In genomic region chr5:141926434-141926833, GRCh38 we compare ENCODE assay signal across 1 cellular context.
TF ChIP-seq lines count a peak whose summit lies in the region.

No MANE protein-coding gene starts in this region.

TF ChIP-seq in K562, 482 proteins besides CTCF, POLR2A, EP300 and RAD21:
- TF ChIP-seq NR2C1 (IDR thresholded peaks at IDR 0.05) (no peak), NR2C1 (tag; IDR thresholded peaks at IDR 0.05) (no peak), CBX2 (IDR thresholded peaks at IDR 0.05; ENCODE audit: insufficient read depth, low read length, poor library complexity, severe bottlenecking) (no peak), POLR2AphosphoS5 (IDR thresholded peaks at IDR 0.05; ENCODE audit: control insufficient read depth, insufficient read depth, low read depth, low read length) (no peak), CREB5 (CRISPR knock-in tag; IDR thresholded peaks at IDR 0.05) (no peak), BHLHE40 (IDR thresholded peaks at IDR 0.05; ENCODE audit: low read length) (no peak), ZNF507 (tag; conservative IDR thresholded peaks at IDR 0.05) (no peak), TEAD4 (IDR thresholded peaks at IDR 0.05; ENCODE audit: low read length) (no peak), TEAD4 (CRISPR knock-in tag; IDR thresholded peaks at IDR 0.05; ENCODE audit: borderline replicate concordance) (no peak), KHSRP (IDR thresholded peaks at IDR 0.05) (no peak), ZNF717 (CRISPR knock-in tag; IDR thresholded peaks at IDR 0.05) (no peak), ZNF766 (CRISPR knock-in tag; conservative IDR thresholded peaks at IDR 0.05) (no peak), ZNF134 (CRISPR knock-in tag; conservative IDR thresholded peaks at IDR 0.05) (no peak), CBFA2T2 (conservative IDR thresholded peaks at IDR 0.05) (no peak), HSF4 (CRISPR knock-in tag; IDR thresholded peaks at IDR 0.05; ENCODE audit: borderline replicate concordance) (no peak), E2F3 (CRISPR knock-in tag; IDR thresholded peaks at IDR 0.05) (no peak)
